32 cellular contexts compared by ENCODE assay signal in genomic region chr6:4677011-4677750, GRCh38.
"Had no signal": no experiment of that assay in that cellular context is flagged by ENCODE, and none has a peak within 500 bp of the region (broad histone marks: within the 10 kb centered on the region; RNA-seq: fewer than 3 reads in every experiment).

No MANE protein-coding gene starts in this region.

- H3K4me1 Mint-ChIP-seq: activated CD4-positive, alpha-beta memory T cell treated with anti-CD3 and anti-CD28 coated beads, Interleukin-2, amount 10 ng/mL, durations not matched to agents 7 days and 5 days; activated CD4-positive, alpha-beta T cell treated with anti-CD3 and anti-CD28 coated beads for 36 hours; activated T-helper 17 cell treated with anti-CD3 and anti-CD28 coated beads, Interleukin-2, amount 50 U/mL, for 72 hours; T-cell had no signal

- H3K4me3 ChIP-seq: adrenal gland, MG63, SK-N-MC had no signal

- ATAC-seq: activated CD4-positive, alpha-beta T cell treated with anti-CD3 and anti-CD28 coated beads for 36 hours; activated T-helper 17 cell treated with anti-CD3 and anti-CD28 coated beads, Interleukin-2, amount 50 U/mL, for 72 hours; Panc1; Right ventricle myocardium inferior; T-cell had no signal

- H3K27ac ChIP-seq: adrenal gland, SK-N-MC had no signal

- H3K36me3 ChIP-seq: adrenal gland, MG63 had no signal

- H3K4me1 ChIP-seq: adrenal gland had no signal

- H3K27ac Mint-ChIP-seq: activated CD4-positive, alpha-beta memory T cell treated with anti-CD3 and anti-CD28 coated beads, Interleukin-2, amount 10 ng/mL, durations not matched to agents 7 days and 5 days; activated CD4-positive, alpha-beta T cell treated with anti-CD3 and anti-CD28 coated beads for 36 hours; activated naive CD4-positive, alpha-beta T cell treated with anti-CD3 and anti-CD28 coated beads for 36 hours; activated naive CD8-positive, alpha-beta T cell; activated T-helper 17 cell treated with anti-CD3 and anti-CD28 coated beads, Interleukin-2, amount 50 U/mL, for 72 hours; T-cell had no signal

- H3K9me3 Mint-ChIP-seq: activated CD4-positive, alpha-beta memory T cell treated with anti-CD3 and anti-CD28 coated beads, Interleukin-2, amount 10 ng/mL, durations not matched to agents 7 days and 5 days; activated naive CD4-positive, alpha-beta T cell treated with anti-CD3 and anti-CD28 coated beads for 36 hours; activated T-helper 17 cell treated with anti-CD3 and anti-CD28 coated beads, Interleukin-2, amount 50 U/mL, for 72 hours; T-cell had no signal

- H3K27me3 Mint-ChIP-seq: activated CD4-positive, alpha-beta memory T cell treated with anti-CD3 and anti-CD28 coated beads, Interleukin-2, amount 10 ng/mL, durations not matched to agents 7 days and 5 days had no signal

- H3K27me3 ChIP-seq: adrenal gland, MG63 had no signal

- H3K4me3 Mint-ChIP-seq: activated CD4-positive, alpha-beta memory T cell treated with anti-CD3 and anti-CD28 coated beads, Interleukin-2, amount 10 ng/mL, durations not matched to agents 7 days and 5 days; activated CD4-positive, alpha-beta T cell treated with anti-CD3 and anti-CD28 coated beads for 36 hours; activated naive CD4-positive, alpha-beta T cell treated with anti-CD3 and anti-CD28 coated beads for 36 hours; activated naive CD8-positive, alpha-beta T cell; activated T-helper 17 cell treated with anti-CD3 and anti-CD28 coated beads, Interleukin-2, amount 50 U/mL, for 72 hours; T-cell had no signal

- DNase-seq: activated CD4-positive, alpha-beta memory T cell treated with anti-CD3 and anti-CD28 coated beads, Interleukin-2, amount 10 ng/mL, durations not matched to agents 7 days and 5 days; activated CD4-positive, alpha-beta T cell treated with anti-CD3 and anti-CD28 coated beads for 36 hours; activated CD4-positive, alpha-beta T cell treated with anti-CD3 and anti-CD28 coated beads, Interleukin-2, amount 50 U/mL, for 1 hour; activated gamma-delta T cell; activated naive CD4-positive, alpha-beta T cell treated with anti-CD3 and anti-CD28 coated beads for 36 hours; activated T-cell treated with anti-CD3 and anti-CD28 coated beads for 4 hours; activated T-cell treated with anti-CD3 and anti-CD28 coated beads, Interleukin-2, amount 50 U/mL, for 48 hours; adrenal gland; anterior cingulate cortex; MG63; MV-4-11; NCI-H1092 treated with DMSO at 0.1 percent for 48 hours; NCI-H1417 treated with DMSO at 0.1 percent for 48 hours; NCI-H1694; NCI-H2029; NCI-H2107; NCI-H2171 treated with DMSO at 0.1 percent for 48 hours; NCI-H345; NCI-H510A; NCI-H526 treated with DMSO at 0.1 percent for 48 hours; NCI-H82; OCI-M1; RPMI8226; T-cell; T-helper 2 cell; T1000 had no signal

- H3K9me3 ChIP-seq: adrenal gland, MG63 had no signal

- FAIRE-seq: TTC549 had no signal

- H3K36me3 Mint-ChIP-seq: activated naive CD8-positive, alpha-beta T cell; T-cell had no signal
